Comparison of ENCODE assay signal across 21 cellular contexts in genomic region chr19:35675589-35676140, GRCh38. TPM values are rescaled to one million over a fixed set of nuclear protein-coding genes. Genes with fewer than 3 reads are reported as not detected.
"Had no signal": no experiment of that assay in that cellular context is flagged by ENCODE, and none has a peak within 500 bp of the region (broad histone marks: within the 10 kb centered on the region; RNA-seq: fewer than 3 reads in every experiment).

No MANE protein-coding gene starts in this region.

- H3K9me3 Mint-ChIP-seq: effector memory CD8-positive, alpha-beta T cell; naive thymus-derived CD4-positive, alpha-beta T cell; neural crest cell; stimulated activated naive CD8-positive, alpha-beta T cell treated with anti-CD3 and anti-CD28 coated beads, Interleukin-15, Interleukin-2, amounts not matched to agents 100 ng/mL and 50 ng/mL, for 24 hours had no signal

- H3K36me3 ChIP-seq: esophagus muscularis mucosa, gastrocnemius medialis, heart right ventricle, pancreas, tibial artery, upper lobe of left lung, uterus had no signal

- H3K4me3 ChIP-seq: esophagus muscularis mucosa, gastrocnemius medialis, heart right ventricle, pancreas, smooth muscle cell, tibial artery, upper lobe of left lung, uterus had no signal

- H3K27ac Mint-ChIP-seq: effector memory CD8-positive, alpha-beta T cell; naive thymus-derived CD4-positive, alpha-beta T cell; progenitor cell of endocrine pancreas; stimulated activated naive CD8-positive, alpha-beta T cell treated with anti-CD3 and anti-CD28 coated beads, Interleukin-15, Interleukin-2, amounts not matched to agents 100 ng/mL and 50 ng/mL, for 24 hours had no signal

- H3K9me3 ChIP-seq: esophagus muscularis mucosa, gastrocnemius medialis, heart right ventricle, pancreas, tibial artery, upper lobe of left lung, uterus had no signal

- H3K4me3 Mint-ChIP-seq: effector memory CD8-positive, alpha-beta T cell; naive thymus-derived CD4-positive, alpha-beta T cell; neural crest cell; stimulated activated naive CD8-positive, alpha-beta T cell treated with anti-CD3 and anti-CD28 coated beads, Interleukin-15, Interleukin-2, amounts not matched to agents 100 ng/mL and 50 ng/mL, for 24 hours had no signal

- DNase-seq: cortex of kidney; effector memory CD8-positive, alpha-beta T cell; gastrocnemius medialis; heart right ventricle; hypothalamus; kidney glomerular epithelial cell; mammary epithelial cell; naive thymus-derived CD4-positive, alpha-beta T cell; nucleus accumbens; pancreas; right cardiac atrium; stimulated activated CD4-positive, alpha-beta T cell treated with anti-CD3 and anti-CD28 coated beads, Interleukin-2, amount 100 ng/mL, for 48 hours; tibial artery; uterus had no signal

- H3K4me1 ChIP-seq: gastrocnemius medialis, uterus had no signal

- H3K27ac ChIP-seq: epithelial cell of prostate, esophagus muscularis mucosa, gastrocnemius medialis, heart right ventricle, pancreas, tibial artery, upper lobe of left lung, uterus had no signal

- H3K4me2 ChIP-seq: smooth muscle cell had no signal

RNA-seq across cellular contexts. Expression of gene UPK1A, which starts 9.3 kb away (rescaled TPM):
- polyA plus RNA-seq: naive thymus-derived CD4-positive, alpha-beta T cell; right cardiac atrium had no signal

RNA-seq across cellular contexts. Expression of gene ZBTB32, which starts 28.7 kb away (rescaled TPM):
- polyA plus RNA-seq: mammary epithelial cell; naive thymus-derived CD4-positive, alpha-beta T cell; right cardiac atrium had no signal
